In genomic region chr16:9909072-9909471, GRCh38 we compare ENCODE assay signal across 31 cellular contexts.
"Had no signal": no experiment of that assay in that cellular context is flagged by ENCODE, and none has a peak within 500 bp of the region (broad histone marks: within the 10 kb centered on the region; RNA-seq: fewer than 3 reads in every experiment).

No MANE protein-coding gene starts in this region.

- H3K36me3 ChIP-seq: adrenal gland, esophagus muscularis mucosa, heart right ventricle, left ventricle myocardium inferior, neutrophil, ovary, sigmoid colon, thyroid gland, upper lobe of left lung, vagina had no signal

- DNase-seq: activated CD4-positive, alpha-beta T cell treated with anti-CD3 and anti-CD28 coated beads for 4 hours; activated CD4-positive, alpha-beta T cell treated with anti-CD3 and anti-CD28 coated beads, Interleukin-2, amount 50 U/mL, for 4 hours; activated CD8-positive, alpha-beta memory T cell treated with anti-CD3 and anti-CD28 coated beads for 24 hours; activated effector memory CD4-positive, alpha-beta T cell treated with anti-CD3 and anti-CD28 coated beads, Interleukin-2, amount 50 U/mL, for 16 hours; activated naive CD4-positive, alpha-beta T cell treated with anti-CD3 and anti-CD28 coated beads for 36 hours; activated naive CD8-positive, alpha-beta T cell treated with anti-CD3 and anti-CD28 coated beads for 36 hours; cortex of kidney; foreskin melanocyte; mucosa of descending colon; sigmoid colon; stimulated activated CD4-positive, alpha-beta T cell treated with anti-CD3 and anti-CD28 coated beads, Interleukin-1b, Interleukin-23, amount 100 ng/mL, for 48 hours; stimulated activated CD4-positive, alpha-beta T cell treated with anti-CD3 and anti-CD28 coated beads, Interleukin-4, amount 100 ng/mL, for 4 hours; stimulated activated CD8-positive, alpha-beta memory T cell treated with anti-CD3 and anti-CD28 coated beads, Interleukin-4, amount 100 ng/mL, for 48 hours; stimulated activated naive CD8-positive, alpha-beta T cell treated with anti-CD3 and anti-CD28 coated beads, Interleukin-15, amount 100 ng/mL, for 72 hours; T-helper 9 cell; upper lobe of left lung had no signal

- H3K4me2 ChIP-seq: smooth muscle cell had no signal

- H3K9me3 ChIP-seq: adrenal gland, esophagus muscularis mucosa, heart right ventricle, left ventricle myocardium inferior, mucosa of descending colon, neutrophil, ovary, sigmoid colon, thyroid gland, upper lobe of left lung, vagina had no signal

- H3K4me1 ChIP-seq: adrenal gland, sigmoid colon, upper lobe of left lung, vagina had no signal

- H3K27ac Mint-ChIP-seq: activated naive CD4-positive, alpha-beta T cell treated with anti-CD3 and anti-CD28 coated beads for 36 hours; activated naive CD8-positive, alpha-beta T cell treated with anti-CD3 and anti-CD28 coated beads for 36 hours; natural killer cell treated with Interleukin-12 subunit alpha and Interleukin-12 subunit beta and Interleukin-15 and Interleukin-18, amount 100 ng/mL, for 72 hours; progenitor cell of endocrine pancreas; stimulated activated memory B cell treated with anti-CD40 and anti-IgM and Interleukin-4, amounts not matched to agents 10 μg/mL and 1 μg/mL and 100 μg/mL, for 72 hours; stimulated activated naive CD8-positive, alpha-beta T cell treated with anti-CD3 and anti-CD28 coated beads, Interleukin-15, amount 100 ng/mL, for 72 hours; T-helper 1 cell treated with Interleukin-12 subunit alpha and Interleukin-12 subunit beta and Interleukin-4 antibody, amounts not matched to agents 30 μg/mL and 1 μg/mL, for 36 hours had no signal

- H3K27me3 Mint-ChIP-seq: activated naive CD8-positive, alpha-beta T cell treated with anti-CD3 and anti-CD28 coated beads for 36 hours had no signal

- ATAC-seq: mucosa of descending colon; natural killer cell treated with Interleukin-12 subunit alpha and Interleukin-12 subunit beta and Interleukin-15 and Interleukin-18, amount 100 ng/mL, for 72 hours; stimulated activated memory B cell treated with anti-CD40 and anti-IgM and Interleukin-4, amounts not matched to agents 10 μg/mL and 1 μg/mL and 100 μg/mL, for 72 hours; stimulated activated naive CD8-positive, alpha-beta T cell treated with anti-CD3 and anti-CD28 coated beads, Interleukin-15, amount 100 ng/mL, for 72 hours had no signal

- H3K27ac ChIP-seq: adrenal gland, esophagus muscularis mucosa, heart right ventricle, left ventricle myocardium inferior, neutrophil, ovary, sigmoid colon, upper lobe of left lung, vagina, VCaP had no signal

- H3K36me3 Mint-ChIP-seq: activated naive CD8-positive, alpha-beta T cell treated with anti-CD3 and anti-CD28 coated beads for 36 hours; natural killer cell treated with Interleukin-12 subunit alpha and Interleukin-12 subunit beta and Interleukin-15 and Interleukin-18, amount 100 ng/mL, for 72 hours; stimulated activated memory B cell treated with anti-CD40 and anti-IgM and Interleukin-4, amounts not matched to agents 10 μg/mL and 1 μg/mL and 100 μg/mL, for 72 hours had no signal

- FAIRE-seq: TTC549 had no signal

- H3K27me3 ChIP-seq: adrenal gland, esophagus muscularis mucosa, heart right ventricle, neutrophil, ovary, sigmoid colon, thyroid gland, upper lobe of left lung, vagina had no signal

- H3K4me1 Mint-ChIP-seq: activated naive CD8-positive, alpha-beta T cell treated with anti-CD3 and anti-CD28 coated beads for 36 hours; stimulated activated memory B cell treated with anti-CD40 and anti-IgM and Interleukin-4, amounts not matched to agents 10 μg/mL and 1 μg/mL and 100 μg/mL, for 72 hours; stimulated activated naive CD8-positive, alpha-beta T cell treated with anti-CD3 and anti-CD28 coated beads, Interleukin-15, amount 100 ng/mL, for 72 hours had no signal

- H3K4me3 Mint-ChIP-seq: activated naive CD4-positive, alpha-beta T cell treated with anti-CD3 and anti-CD28 coated beads for 36 hours; activated naive CD8-positive, alpha-beta T cell treated with anti-CD3 and anti-CD28 coated beads for 36 hours; natural killer cell treated with Interleukin-12 subunit alpha and Interleukin-12 subunit beta and Interleukin-15 and Interleukin-18, amount 100 ng/mL, for 72 hours; stimulated activated memory B cell treated with anti-CD40 and anti-IgM and Interleukin-4, amounts not matched to agents 10 μg/mL and 1 μg/mL and 100 μg/mL, for 72 hours; stimulated activated naive CD8-positive, alpha-beta T cell treated with anti-CD3 and anti-CD28 coated beads, Interleukin-15, amount 100 ng/mL, for 72 hours; T-helper 1 cell treated with Interleukin-12 subunit alpha and Interleukin-12 subunit beta and Interleukin-4 antibody, amounts not matched to agents 30 μg/mL and 1 μg/mL, for 36 hours had no signal

- H3K4me3 ChIP-seq: adrenal gland, esophagus muscularis mucosa, heart right ventricle, left ventricle myocardium inferior, mucosa of descending colon, ovary, sigmoid colon, smooth muscle cell, thyroid gland, upper lobe of left lung, vagina had no signal
